In the genomic region with DNA sequence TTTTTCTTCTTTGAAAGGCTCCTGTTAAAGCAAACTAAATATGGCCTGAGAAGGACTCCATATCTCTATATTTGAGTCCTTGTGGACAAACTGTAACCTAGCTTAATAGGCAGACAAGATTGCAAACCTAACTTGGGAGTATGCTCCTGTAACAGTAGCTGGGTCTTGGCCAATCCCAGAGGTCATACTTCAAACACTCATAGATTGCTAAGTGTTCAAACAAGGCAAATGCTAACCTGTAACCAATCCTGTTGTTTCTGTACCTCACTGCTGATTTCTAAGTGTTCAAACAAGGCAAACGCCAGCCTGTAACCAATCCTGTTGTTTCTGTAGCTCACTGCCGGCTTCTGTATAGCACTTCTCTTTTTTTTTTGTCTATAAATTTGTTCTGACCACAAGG, we compare ENCODE assay signal across 18 cellular contexts.
"Had no signal": no experiment of that assay in that cellular context is flagged by ENCODE, and none has a peak within 500 bp of the region (broad histone marks: within the 10 kb centered on the region; RNA-seq: fewer than 3 reads in every experiment).

No MANE protein-coding gene starts in this region.

- H3K4me3 Mint-ChIP-seq: activated CD8-positive, alpha-beta memory T cell treated with anti-CD3 and anti-CD28 coated beads, Interleukin-2, amount 10 ng/mL, durations not matched to agents 7 days and 5 days; activated naive CD4-positive, alpha-beta T cell treated with anti-CD3 and anti-CD28 coated beads, Interleukin-2, amount 50 U/mL, for 24 hours; activated T-cell treated with anti-CD3 and anti-CD28 coated beads, Interleukin-2, amount 50 U/mL, for 24 hours; natural killer cell treated with Interleukin-12 subunit alpha and Interleukin-12 subunit beta and Interleukin-15 and Interleukin-18, amount 100 ng/mL, for 72 hours; stimulated activated naive CD8-positive, alpha-beta T cell treated with anti-CD3 and anti-CD28 coated beads, Interleukin-15, Interleukin-2, amounts not matched to agents 100 ng/mL and 50 ng/mL, for 24 hours had no signal

- H3K9me3 ChIP-seq: prostate gland, sigmoid colon had no signal

- H3K27ac ChIP-seq: prostate gland, sigmoid colon had no signal

- ATAC-seq: activated CD8-positive, alpha-beta memory T cell treated with anti-CD3 and anti-CD28 coated beads, Interleukin-2, amount 10 ng/mL, durations not matched to agents 7 days and 5 days; natural killer cell treated with Interleukin-12 subunit alpha and Interleukin-12 subunit beta and Interleukin-15 and Interleukin-18, amount 100 ng/mL, for 72 hours had no signal

- H3K4me1 ChIP-seq: prostate gland, sigmoid colon had no signal

- H3K9me3 Mint-ChIP-seq: activated naive CD4-positive, alpha-beta T cell treated with anti-CD3 and anti-CD28 coated beads, Interleukin-2, amount 50 U/mL, for 24 hours; natural killer cell treated with Interleukin-12 subunit alpha and Interleukin-12 subunit beta and Interleukin-15 and Interleukin-18, amount 100 ng/mL, for 72 hours; stimulated activated naive CD8-positive, alpha-beta T cell treated with anti-CD3 and anti-CD28 coated beads, Interleukin-15, Interleukin-2, amounts not matched to agents 100 ng/mL and 50 ng/mL, for 24 hours had no signal

- DNase-seq: activated CD4-positive, alpha-beta T cell treated with anti-CD3 and anti-CD28 coated beads, Interleukin-2, amount 50 U/mL, for 4 hours; activated CD4-positive, CD25-positive, alpha-beta regulatory T cell treated with anti-CD3 and anti-CD28 coated beads, Interleukin-2, amount 50 U/mL, for 72 hours; activated CD8-positive, alpha-beta memory T cell treated with anti-CD3 and anti-CD28 coated beads, Interleukin-2, amount 10 ng/mL, durations not matched to agents 7 days and 5 days; activated effector memory CD4-positive, alpha-beta T cell treated with Interleukin-2 at 50 U/mL for 16 hours; activated T-cell treated with anti-CD3 and anti-CD28 coated beads, Interleukin-2, amount 50 U/mL, for 24 hours; dermis blood vessel endothelial cell; erythroblast; hypothalamus; mesenchymal stem cell; occipital lobe; sigmoid colon; stimulated activated CD4-positive, alpha-beta T cell treated with anti-CD3 and anti-CD28 coated beads, Interleukin-2, amount 100 ng/mL, for 48 hours; stimulated activated CD8-positive, alpha-beta memory T cell treated with anti-CD3 and anti-CD28 coated beads, Interleukin-4, amount 100 ng/mL, for 48 hours; T-helper 2 cell had no signal

- H3K36me3 Mint-ChIP-seq: activated CD8-positive, alpha-beta memory T cell treated with anti-CD3 and anti-CD28 coated beads, Interleukin-2, amount 10 ng/mL, durations not matched to agents 7 days and 5 days; activated naive CD4-positive, alpha-beta T cell treated with anti-CD3 and anti-CD28 coated beads, Interleukin-2, amount 50 U/mL, for 24 hours; natural killer cell treated with Interleukin-12 subunit alpha and Interleukin-12 subunit beta and Interleukin-15 and Interleukin-18, amount 100 ng/mL, for 72 hours had no signal

- H3K27ac Mint-ChIP-seq: activated CD8-positive, alpha-beta memory T cell treated with anti-CD3 and anti-CD28 coated beads, Interleukin-2, amount 10 ng/mL, durations not matched to agents 7 days and 5 days; activated naive CD4-positive, alpha-beta T cell treated with anti-CD3 and anti-CD28 coated beads, Interleukin-2, amount 50 U/mL, for 24 hours; activated T-cell treated with anti-CD3 and anti-CD28 coated beads, Interleukin-2, amount 50 U/mL, for 24 hours; natural killer cell treated with Interleukin-12 subunit alpha and Interleukin-12 subunit beta and Interleukin-15 and Interleukin-18, amount 100 ng/mL, for 72 hours; stimulated activated naive CD8-positive, alpha-beta T cell treated with anti-CD3 and anti-CD28 coated beads, Interleukin-15, Interleukin-2, amounts not matched to agents 100 ng/mL and 50 ng/mL, for 24 hours had no signal

- H3K4me1 Mint-ChIP-seq: activated CD8-positive, alpha-beta memory T cell treated with anti-CD3 and anti-CD28 coated beads, Interleukin-2, amount 10 ng/mL, durations not matched to agents 7 days and 5 days had no signal

- H3K27me3 ChIP-seq: sigmoid colon had no signal

- H3K36me3 ChIP-seq: prostate gland, sigmoid colon had no signal

- H3K4me3 ChIP-seq: prostate gland, sigmoid colon had no signal
